Comparison of ENCODE assay signal across 20 cellular contexts in genomic region chr10:127081946-127082345, GRCh38.
"Had no signal": no experiment of that assay in that cellular context is flagged by ENCODE, and none has a peak within 500 bp of the region (broad histone marks: within the 10 kb centered on the region; RNA-seq: fewer than 3 reads in every experiment).

No MANE protein-coding gene starts in this region.

- H3K27me3 ChIP-seq: adrenal gland had no signal

- H3K27me3 Mint-ChIP-seq: activated CD8-positive, alpha-beta T cell treated with anti-CD3 and anti-CD28 coated beads for 36 hours; IgD-negative memory B cell had no signal

- H3K9me3 Mint-ChIP-seq: activated CD8-positive, alpha-beta T cell treated with anti-CD3 and anti-CD28 coated beads for 36 hours had no signal

- H2AFZ ChIP-seq: PC-9 had no signal

- H3K36me3 Mint-ChIP-seq: activated naive CD8-positive, alpha-beta T cell treated with anti-CD3 and anti-CD28 coated beads, Interleukin-2, amount 10 ng/mL, durations not matched to agents 7 days and 5 days; IgD-negative memory B cell; T-cell had no signal

- DNase-seq: activated CD4-positive, alpha-beta T cell treated with anti-CD3 and anti-CD28 coated beads for 36 hours; activated CD4-positive, alpha-beta T cell treated with anti-CD3 and anti-CD28 coated beads, Interleukin-2, amount 50 U/mL, for 1 hour; activated CD8-positive, alpha-beta memory T cell treated with anti-CD3 and anti-CD28 coated beads, Interleukin-2, amount 50 U/mL, for 4 hours; activated CD8-positive, alpha-beta T cell treated with anti-CD3 and anti-CD28 coated beads for 36 hours; activated naive CD4-positive, alpha-beta T cell treated with anti-CD3 and anti-CD28 coated beads, Interleukin-2, amount 50 U/mL, for 16 hours; activated naive CD8-positive, alpha-beta T cell treated with anti-CD3 and anti-CD28 coated beads, Interleukin-2, amount 10 ng/mL, durations not matched to agents 7 days and 5 days; anterior cingulate cortex; NCI-H1092 treated with DMSO at 0.1 percent for 48 hours; NCI-H1417 treated with DMSO at 0.1 percent for 48 hours; NCI-H1694 treated with DMSO at 0.1 percent for 48 hours; NCI-H2029 treated with DMSO at 0.1 percent for 48 hours; NCI-H510A treated with DMSO at 0.1 percent for 48 hours; NCI-H69; PC-9; SHP77 treated with DMSO at 0.1 percent for 48 hours; T-cell had no signal

- H3K36me3 ChIP-seq: adrenal gland had no signal

- H3K9me3 ChIP-seq: adrenal gland had no signal

- H3K4me1 Mint-ChIP-seq: activated CD4-positive, alpha-beta T cell treated with anti-CD3 and anti-CD28 coated beads for 36 hours; activated naive CD8-positive, alpha-beta T cell treated with anti-CD3 and anti-CD28 coated beads, Interleukin-2, amount 10 ng/mL, durations not matched to agents 7 days and 5 days; IgD-negative memory B cell; T-cell had no signal

- H3K4me3 Mint-ChIP-seq: activated CD4-positive, alpha-beta T cell treated with anti-CD3 and anti-CD28 coated beads for 36 hours; activated CD8-positive, alpha-beta T cell treated with anti-CD3 and anti-CD28 coated beads for 36 hours; activated naive CD8-positive, alpha-beta T cell treated with anti-CD3 and anti-CD28 coated beads, Interleukin-2, amount 10 ng/mL, durations not matched to agents 7 days and 5 days; IgD-negative memory B cell; T-cell had no signal

- H3K9ac ChIP-seq: KMS-11 had no signal

- H3K27ac Mint-ChIP-seq: activated CD4-positive, alpha-beta T cell treated with anti-CD3 and anti-CD28 coated beads for 36 hours; activated CD8-positive, alpha-beta T cell treated with anti-CD3 and anti-CD28 coated beads for 36 hours; activated naive CD8-positive, alpha-beta T cell treated with anti-CD3 and anti-CD28 coated beads, Interleukin-2, amount 10 ng/mL, durations not matched to agents 7 days and 5 days; IgD-negative memory B cell; T-cell had no signal

- H3K4me3 ChIP-seq: adrenal gland, PC-9 had no signal

- ATAC-seq: activated CD4-positive, alpha-beta T cell treated with anti-CD3 and anti-CD28 coated beads for 36 hours; activated CD8-positive, alpha-beta T cell treated with anti-CD3 and anti-CD28 coated beads for 36 hours; T-cell had no signal

- H3K4me2 ChIP-seq: KMS-11, PC-9 had no signal

- H3K27ac ChIP-seq: adrenal gland, KMS-11, PC-9, VCaP had no signal

- H3K4me1 ChIP-seq: adrenal gland had no signal
